In genomic region chr1:161620399-161620798, GRCh38 we compare ENCODE assay signal across 8 cellular contexts. TPM values are rescaled to one million over a fixed set of nuclear protein-coding genes. Genes with fewer than 3 reads are reported as not detected.
DNase-seq lines count a peak whose midpoint lies in the region; ATAC-seq and TF ChIP-seq lines count a peak whose summit lies in the region.
"Not testable (repeated sequence)": the region's sequence is repeated elsewhere in the genome, so short reads cannot be mapped to it uniquely, and the experiment has no call there.
"Had no signal": no experiment of that assay in that cellular context is flagged by ENCODE, and none has a peak within 500 bp of the region (broad histone marks: within the 10 kb centered on the region; RNA-seq: fewer than 3 reads in every experiment).

No MANE protein-coding gene starts in this region.

- peak overlapping the region in 6 of 7 donors; percentile 28 to 99 (median 76) for H3K4me3 Mint-ChIP-seq in CD8-positive, alpha-beta memory T cell
- H3K4me3 Mint-ChIP-seq in T-cell (peak overlapping the region in 2 of 3 donors; percentile 54 to 84), endodermal cell (peak overlapping the region; percentile 72), nephron (peak overlapping the region; percentile 47 to 57 (median 51))
- peak overlapping the region; percentile 25 for H3K4me3 Mint-ChIP-seq in activated CD8-positive, alpha-beta memory T cell treated with anti-CD3 and anti-CD28 coated beads, Interleukin-2, amount 10 ng/mL, durations not matched to agents 7 days and 5 days
- peak overlapping the region; percentile 91 for H3K4me3 Mint-ChIP-seq in activated naive CD8-positive, alpha-beta T cell treated with anti-CD3 and anti-CD28 coated beads, Interleukin-2, amount 10 ng/mL, durations not matched to agents 7 days and 5 days

- TF ChIP-seq CTCF in endodermal cell (conservative IDR thresholded peaks at IDR 0.05); nephron (IDR thresholded peaks at IDR 0.05; ENCODE audit: unreplicated experiment in 3 of 3): not testable (repeated sequence)

- POLR2A ChIA-PET in CD8-positive, alpha-beta memory T cell (lab: Charles Lee): interaction anchor here (1.1 kb wide), 1 partner anchor 106 kb away, joined by 6 read pairs; no protein-coding TSS in a partner anchor
- POLR2A ChIA-PET in T-cell (lab: Charles Lee); activated naive CD8-positive, alpha-beta T cell treated with anti-CD3 and anti-CD28 coated beads, Interleukin-2, amount 10 ng/mL, durations not matched to agents 7 days and 5 days (lab: Charles Lee): not testable (repeated sequence)

- peaks cover 16% of the 10 kb centered on the region for H3K4me1 ChIP-seq in CD8-positive, alpha-beta memory T cell (ENCODE audit: insufficient read depth, low read length)
- not testable (repeated sequence) for H3K4me1 ChIP-seq in HUES64 (ENCODE audit: insufficient read depth, low read length); endodermal cell (ENCODE audit: control insufficient read depth, insufficient read depth, low read length)

- H3K4me3 ChIP-seq in CD8-positive, alpha-beta memory T cell (ENCODE audit: low read length); endodermal cell (ENCODE audit: low read length): not testable (repeated sequence)
- peak overlapping the region; percentile 69; the same call in 1 of the 2 replicates for H3K4me3 ChIP-seq in HUES64 (ENCODE audit: low read length)

- H3K36me3 ChIP-seq in CD8-positive, alpha-beta memory T cell (ENCODE audit: insufficient read depth, low read length); HUES64 (ENCODE audit: insufficient read depth, low read length); endodermal cell (ENCODE audit: control insufficient read depth, insufficient read depth, low read length): not testable (repeated sequence)

- peaks cover 42 to 49% (median 48%) of the 10 kb centered on the region in 3 donors for H3K4me1 Mint-ChIP-seq in CD8-positive, alpha-beta memory T cell
- peaks cover 18 to 41% (median 37%) of the 10 kb centered on the region in 3 donors for H3K4me1 Mint-ChIP-seq in T-cell
- peaks cover 40% of the 10 kb centered on the region for H3K4me1 Mint-ChIP-seq in activated CD8-positive, alpha-beta memory T cell treated with anti-CD3 and anti-CD28 coated beads, Interleukin-2, amount 10 ng/mL, durations not matched to agents 7 days and 5 days
- H3K4me1 Mint-ChIP-seq in activated naive CD8-positive, alpha-beta T cell treated with anti-CD3 and anti-CD28 coated beads, Interleukin-2, amount 10 ng/mL, durations not matched to agents 7 days and 5 days: peaks cover 30% of the 10 kb centered on the region
- not testable (repeated sequence) for H3K4me1 Mint-ChIP-seq in endodermal cell, nephron

- peak overlapping the region in 5 of 8 donors; percentile 21 to 99 (median 92) for H3K27ac Mint-ChIP-seq in CD8-positive, alpha-beta memory T cell
- peak overlapping the region in 1 of 2 donors; percentile 19 for H3K27ac Mint-ChIP-seq in T-cell
- peak overlapping the region; percentile 6 for H3K27ac Mint-ChIP-seq in activated CD8-positive, alpha-beta memory T cell treated with anti-CD3 and anti-CD28 coated beads, Interleukin-2, amount 10 ng/mL, durations not matched to agents 7 days and 5 days
- H3K27ac Mint-ChIP-seq in activated naive CD8-positive, alpha-beta T cell treated with anti-CD3 and anti-CD28 coated beads, Interleukin-2, amount 10 ng/mL, durations not matched to agents 7 days and 5 days; endodermal cell; nephron: not testable (repeated sequence)

- whole genome bisulfite sequencing in HUES64: 94% methylated on average over 7 of the region's 7 CpGs
- 86 to 100% methylated on average over 3 to 7 of the region's 7 CpGs for WGBS in endodermal cell (ENCODE audit: insufficient coverage in 1 of 2, insufficient read length in 1 of 2), 2 experiments

- H3K9me3 Mint-ChIP-seq in CD8-positive, alpha-beta memory T cell; T-cell; activated CD8-positive, alpha-beta memory T cell treated with anti-CD3 and anti-CD28 coated beads, Interleukin-2, amount 10 ng/mL, durations not matched to agents 7 days and 5 days (ENCODE audit: low read depth); activated naive CD8-positive, alpha-beta T cell treated with anti-CD3 and anti-CD28 coated beads, Interleukin-2, amount 10 ng/mL, durations not matched to agents 7 days and 5 days; nephron: not testable (repeated sequence)
- H3K9me3 Mint-ChIP-seq in endodermal cell: peaks cover 23% of the 10 kb centered on the region

- H3K9ac ChIP-seq in HUES64 (ENCODE audit: low read depth, low read length); endodermal cell (ENCODE audit: extremely low read depth, low read length, poor library complexity, severe bottlenecking): not testable (repeated sequence)

- peak overlapping the region; percentile 89 for H3K27ac ChIP-seq in CD8-positive, alpha-beta memory T cell (ENCODE audit: low read depth, low read length)
- not testable (repeated sequence) for H3K27ac ChIP-seq in HUES64 (ENCODE audit: low read depth, low read length); endodermal cell (ENCODE audit: low read depth, low read length)

- H3K27me3 Mint-ChIP-seq in CD8-positive, alpha-beta memory T cell; T-cell; activated CD8-positive, alpha-beta memory T cell treated with anti-CD3 and anti-CD28 coated beads, Interleukin-2, amount 10 ng/mL, durations not matched to agents 7 days and 5 days; activated naive CD8-positive, alpha-beta T cell treated with anti-CD3 and anti-CD28 coated beads, Interleukin-2, amount 10 ng/mL, durations not matched to agents 7 days and 5 days: not testable (repeated sequence)
- H3K27me3 Mint-ChIP-seq in endodermal cell (ENCODE audit: insufficient read depth) (peaks cover 44% of the 10 kb centered on the region), nephron (ENCODE audit: low read depth) (peaks cover 42% of the 10 kb centered on the region)

- H3K36me3 Mint-ChIP-seq in CD8-positive, alpha-beta memory T cell; T-cell; activated CD8-positive, alpha-beta memory T cell treated with anti-CD3 and anti-CD28 coated beads, Interleukin-2, amount 10 ng/mL, durations not matched to agents 7 days and 5 days; activated naive CD8-positive, alpha-beta T cell treated with anti-CD3 and anti-CD28 coated beads, Interleukin-2, amount 10 ng/mL, durations not matched to agents 7 days and 5 days; endodermal cell (ENCODE audit: low read depth); nephron (ENCODE audit: low read depth): not testable (repeated sequence)

- CTCF ChIA-PET in CD8-positive, alpha-beta memory T cell (lab: Charles Lee); T-cell (lab: Charles Lee); activated CD8-positive, alpha-beta memory T cell treated with anti-CD3 and anti-CD28 coated beads, Interleukin-2, amount 10 ng/mL, durations not matched to agents 7 days and 5 days (lab: Charles Lee): not testable (repeated sequence)

- ATAC-seq in T-cell (replicated peaks in 1 of 4); activated CD8-positive, alpha-beta memory T cell treated with anti-CD3 and anti-CD28 coated beads, Interleukin-2, amount 10 ng/mL, durations not matched to agents 7 days and 5 days; activated naive CD8-positive, alpha-beta T cell treated with anti-CD3 and anti-CD28 coated beads, Interleukin-2, amount 10 ng/mL, durations not matched to agents 7 days and 5 days (ENCODE audit: low read depth): not testable (repeated sequence)

- not testable (repeated sequence) for H3K9me3 ChIP-seq in CD8-positive, alpha-beta memory T cell (ENCODE audit: low read length); HUES64 (ENCODE audit: insufficient read depth, low read depth, low read length); endodermal cell (ENCODE audit: control insufficient read depth, low read length)

- not testable (repeated sequence) for DNase-seq in CD8-positive, alpha-beta memory T cell; T-cell; activated CD8-positive, alpha-beta memory T cell treated with anti-CD3 and anti-CD28 coated beads, Interleukin-2, amount 10 ng/mL, durations not matched to agents 7 days and 5 days; activated naive CD8-positive, alpha-beta T cell treated with anti-CD3 and anti-CD28 coated beads, Interleukin-2, amount 10 ng/mL, durations not matched to agents 7 days and 5 days; endodermal cell

- not testable (repeated sequence) for H3K27me3 ChIP-seq in CD8-positive, alpha-beta memory T cell (ENCODE audit: insufficient read depth, low read length, poor library complexity, severe bottlenecking); HUES64 (ENCODE audit: insufficient read depth, low read length)
- H3K27me3 ChIP-seq in endodermal cell (ENCODE audit: control insufficient read depth, insufficient read depth, low read length, poor library complexity, severe bottlenecking): peaks cover 10% of the 10 kb centered on the region

RNA-seq across cellular contexts. Expression of gene FCGR3B, which starts 10.6 kb away (rescaled TPM):
- total RNA-seq in CD8-positive, alpha-beta memory T cell: not detected
- polyA plus RNA-seq in CD8-positive, alpha-beta memory T cell: 0.46 TPM
- polyA plus RNA-seq in HUES64 (2013, experiment 1 of 2): not detected
- polyA plus RNA-seq in HUES64 (2013, experiment 2 of 2): not detected
- total RNA-seq in T-cell (under 1 TPM in 3 of 5 donors, not detected in 2; 0.42 to 0.88 (median 0.60) TPM), endodermal cell (not detected)
- total RNA-seq in activated CD8-positive, alpha-beta memory T cell treated with anti-CD3 and anti-CD28 coated beads, Interleukin-2, amount 10 ng/mL, durations not matched to agents 7 days and 5 days: under 1 TPM in 1 of 2 experiments, not detected in 1; 0.37 TPM
- total RNA-seq in activated naive CD8-positive, alpha-beta T cell treated with anti-CD3 and anti-CD28 coated beads, Interleukin-2, amount 10 ng/mL, durations not matched to agents 7 days and 5 days: not detected
- not detected for polyA plus RNA-seq in endodermal cell (2013, experiment 1 of 2)
- polyA plus RNA-seq in endodermal cell (2013, experiment 2 of 2): not detected
- total RNA-seq: SJSA1 had no signal

RNA-seq across cellular contexts. Expression of gene FCGR2B, which starts 42.5 kb away (rescaled TPM):
- under 1 TPM; 0.07 to 0.33 TPM for total RNA-seq in CD8-positive, alpha-beta memory T cell
- polyA plus RNA-seq in CD8-positive, alpha-beta memory T cell: 0.38 TPM
- polyA plus RNA-seq in HUES64 (2013, experiment 1 of 2): not detected
- not detected for polyA plus RNA-seq in HUES64 (2013, experiment 2 of 2)
- total RNA-seq in T-cell (1 to 10 TPM in 4 of 5 donors, under 1 TPM in 1; 0.80 to 3.9 (median 1.7) TPM), endodermal cell (not detected)
- total RNA-seq in activated CD8-positive, alpha-beta memory T cell treated with anti-CD3 and anti-CD28 coated beads, Interleukin-2, amount 10 ng/mL, durations not matched to agents 7 days and 5 days: under 1 TPM in 1 of 2 experiments, not detected in 1; 0.20 TPM
- under 1 TPM; 0.23 to 0.33 TPM for total RNA-seq in activated naive CD8-positive, alpha-beta T cell treated with anti-CD3 and anti-CD28 coated beads, Interleukin-2, amount 10 ng/mL, durations not matched to agents 7 days and 5 days
- not detected for polyA plus RNA-seq in endodermal cell (2013, experiment 1 of 2)
- polyA plus RNA-seq in endodermal cell (2013, experiment 2 of 2): not detected
- total RNA-seq: SJSA1 had no signal

Comparison
In these comparisons a context has a peak if more than half of its experiments do, and no peak if none do; other contexts are left out.
1. H3K4me3 Mint-ChIP-seq: peak in every context shown above with its lines; median percentile 91 in activated naive CD8-positive, alpha-beta T cell treated with anti-CD3 and anti-CD28 coated beads, Interleukin-2, amount 10 ng/mL, durations not matched to agents 7 days and 5 days; 76 in CD8-positive, alpha-beta memory T cell; 72 in endodermal cell; 69 in T-cell; 51 in nephron; 25 in activated CD8-positive, alpha-beta memory T cell treated with anti-CD3 and anti-CD28 coated beads, Interleukin-2, amount 10 ng/mL, durations not matched to agents 7 days and 5 days.